ENCODE assay signal across 8 cellular contexts in the genomic region with DNA sequence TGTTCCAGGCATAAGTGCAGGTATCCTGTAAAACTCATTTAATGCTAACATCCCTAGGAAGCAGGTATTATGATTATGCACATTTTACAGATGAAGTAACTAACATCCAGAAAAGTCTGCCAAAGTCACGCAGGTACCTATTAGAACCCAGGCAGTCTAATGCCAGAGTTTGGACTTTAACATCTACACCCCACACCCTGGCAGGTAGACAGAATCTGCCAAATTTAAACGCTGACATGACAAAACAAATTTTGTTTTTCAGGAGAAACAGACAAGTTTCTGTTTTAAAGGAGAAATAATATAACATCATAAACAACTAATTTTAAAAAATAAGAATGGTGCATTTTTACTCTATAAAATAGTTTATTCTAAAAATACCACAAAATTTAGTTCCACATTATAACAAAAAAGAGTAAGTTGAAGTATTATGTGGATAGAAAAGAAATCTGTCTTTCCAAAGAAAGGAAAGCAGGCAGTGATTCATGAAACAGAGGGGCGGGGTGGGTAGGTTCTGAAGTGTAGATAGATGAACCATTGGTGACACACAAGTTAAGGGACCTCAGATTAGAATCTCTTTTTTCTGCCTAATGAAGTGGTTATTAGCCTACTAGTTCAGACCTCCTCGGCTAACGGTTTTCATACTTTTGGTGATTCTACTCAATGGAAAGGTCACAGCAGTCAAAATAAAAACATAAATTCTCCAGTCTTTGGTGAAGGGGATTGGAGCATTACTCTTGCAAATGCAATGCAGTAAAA. TPM values are rescaled to one million over a fixed set of nuclear protein-coding genes. Genes with fewer than 3 reads are reported as not detected.
DNase-seq lines count a peak whose midpoint lies in the region; ATAC-seq and TF ChIP-seq lines count a peak whose summit lies in the region.

No MANE protein-coding gene starts in this region.

- no peak for DNase-seq in AG04450 (ENCODE audit: low read depth, low spot score)
- no peak for DNase-seq in H7
- no peak for DNase-seq in T-helper 17 cell
- DNase-seq in hepatic stellate cell (ENCODE audit: low spot score), result peak; percentile 20
- no peak for DNase-seq in germinal center (ENCODE audit: low spot score)
- no peak for DNase-seq in dorsolateral prefrontal cortex
- DNase-seq in pons (ENCODE audit: low spot score), result no peak

- no peaks in the 10 kb centered on the region; the same call in none of the 2 replicates for H3K36me3 ChIP-seq in H7 (replicated peaks; ENCODE audit: control insufficient read depth, insufficient read depth, low read length)

- peaks cover 26% of the 10 kb centered on the region for H3K4me1 Mint-ChIP-seq in T-helper 17 cell

- POLR2A ChIA-PET in AG04450 (lab: Yijun Ruan, JAX), result no interaction called here

- H3K9me3 ChIP-seq in AG04450 (ENCODE audit: control insufficient read depth, insufficient read depth, low read length), result no peaks in the 10 kb centered on the region
- no peaks in the 10 kb centered on the region for H3K9me3 ChIP-seq in T-helper 17 cell (ENCODE audit: control insufficient read depth, low read length, poor library complexity, severe bottlenecking)

- intact Hi-C loops in dorsolateral prefrontal cortex (cut with DNase I), result no loop called here

- H3K27me3 Mint-ChIP-seq in T-helper 17 cell, result no peaks in the 10 kb centered on the region

- no peak for ATAC-seq in T-helper 17 cell
- ATAC-seq in GM18505 (IDR thresholded peaks at IDR 0.05; ENCODE audit: unreplicated experiment), result no peak

- no peak for TF ChIP-seq POLR2A in GM18505 (IDR thresholded peaks at IDR 0.05; ENCODE audit: borderline replicate concordance, extremely low read depth, insufficient read depth, insufficient read length)

- CTCF ChIA-PET in AG04450 (lab: Charles Lee), result interaction anchor here (2.0 kb wide), 1 partner anchor 35 kb away, joined by 8 read pairs; no protein-coding TSS in a partner anchor

- no peak overlapping the region for H3K27ac Mint-ChIP-seq in T-helper 17 cell

- TF ChIP-seq CTCF in AG04450 (IDR thresholded peaks at IDR 0.05; ENCODE audit: low read depth, low read length) (no peak), dorsolateral prefrontal cortex (IDR thresholded peaks at IDR 0.05 in 54 of 56, conservative IDR thresholded peaks at IDR 0.05 in 2 of 56; ENCODE audit: low read depth in 1 of 56, partially characterized antibody in 56 of 56) (no peak)

- no peaks in the 10 kb centered on the region for H3K27me3 ChIP-seq in AG04450 (ENCODE audit: control insufficient read depth, insufficient read depth, low read length)
- H3K27me3 ChIP-seq in H7 (ENCODE audit: control insufficient read depth, insufficient read depth, low read length), result no peaks in the 10 kb centered on the region
- peaks cover 0 to 16% (median 0%) of the 10 kb centered on the region in 45 donors for H3K27me3 ChIP-seq in dorsolateral prefrontal cortex

- peak overlapping the region; percentile 86 for H3K4me3 ChIP-seq in AG04450 (ENCODE audit: low read depth, low read length)
- H3K4me3 ChIP-seq in H7 (ENCODE audit: insufficient read depth, low read depth, low read length), result peak overlapping the region; percentile 99
- no peak overlapping the region for H3K4me3 ChIP-seq in dorsolateral prefrontal cortex

- H3K4me3 Mint-ChIP-seq in T-helper 17 cell, result peak overlapping the region; percentile 99

- peaks cover 4% of the 10 kb centered on the region for H3K36me3 Mint-ChIP-seq in T-helper 17 cell (ENCODE audit: low read depth)

- no peak overlapping the region for H3K27ac ChIP-seq in AG04450 (ENCODE audit: low read depth, low read length)
- no peak overlapping the region for H3K27ac ChIP-seq in dorsolateral prefrontal cortex

RNA-seq across cellular contexts. Expression of a gene that starts 1.7 kb away (rescaled TPM):
- 3.7 and 6.1 TPM in 2 replicates for polyA plus RNA-seq in AG04450 (2011; rRNA removed)
- 4.6 and 10.6 TPM in 2 replicates for polyA minus RNA-seq in AG04450 (2011; rRNA and poly(A)+ RNA removed)
- total RNA-seq in H7 (2014; rRNA removed; shearing (Covaris generic)), result 48.3 and 65.0 TPM in 2 replicates
- total RNA-seq in T-helper 17 cell, result under 1 TPM; 0.62 to 0.91 TPM
- total RNA-seq in dorsolateral prefrontal cortex, result under 1 TPM in 116 of 120 experiments, not detected in 4; 0.06 to 0.85 (median 0.23) TPM

RNA-seq across cellular contexts. Expression of a gene that starts 56.3 kb away (rescaled TPM):
- polyA plus RNA-seq in AG04450 (2011; rRNA removed), result 5.9 and 9.3 TPM in 2 replicates
- 10.6 and 18.9 TPM in 2 replicates for polyA minus RNA-seq in AG04450 (2011; rRNA and poly(A)+ RNA removed)
- 7.3 and 10.8 TPM in 2 replicates for total RNA-seq in H7 (2014; rRNA removed; shearing (Covaris generic))
- total RNA-seq in T-helper 17 cell (1 to 10 TPM; 6.8 to 7.3 TPM), dorsolateral prefrontal cortex (10 to 100 TPM; 23.4 to 36.9 (median 30.6) TPM)

Comparison
In these comparisons a context has a peak if more than half of its experiments do, and no peak if none do; other contexts are left out.
1. H3K4me3 ChIP-seq: peak in AG04450 (single experiment) and H7 (single experiment); none in dorsolateral prefrontal cortex (0 of 59).
2. RNA of a gene that starts 1.7 kb away (total RNA-seq): 48.3 to 65.0 TPM in H7; 0.62 to 0.91 TPM in T-helper 17 cell and 0.06 to 0.85 TPM in dorsolateral prefrontal cortex; every median in the first group is over 10 times any median in the second.